17 cellular contexts compared by ENCODE assay signal in the genomic region with DNA sequence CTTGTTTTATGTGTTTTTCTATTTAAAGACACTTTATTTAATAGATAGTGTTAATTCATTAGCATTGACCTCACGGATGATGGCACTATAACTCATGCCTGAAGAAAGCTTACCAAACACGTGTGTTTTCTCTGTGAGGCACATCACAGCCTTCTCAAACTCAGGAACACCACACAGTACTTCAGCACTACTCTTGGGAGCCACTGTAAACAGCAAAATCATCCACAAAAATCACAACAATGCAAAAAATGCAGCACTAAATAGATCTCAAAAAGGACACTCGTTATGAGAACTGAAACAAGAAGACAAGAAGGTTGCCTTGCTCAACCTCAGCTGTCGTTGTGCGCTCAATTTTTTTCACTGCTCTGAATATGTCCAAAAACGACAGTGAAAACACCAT. TPM values are rescaled to one million over a fixed set of nuclear protein-coding genes. Genes with fewer than 3 reads are reported as not detected.
DNase-seq lines count a peak whose midpoint lies in the region; ATAC-seq, FAIRE-seq and TF ChIP-seq lines count a peak whose summit lies in the region.
"Had no signal": no experiment of that assay in that cellular context is flagged by ENCODE, and none has a peak within 500 bp of the region (broad histone marks: within the 10 kb centered on the region; RNA-seq: fewer than 3 reads in every experiment).

No MANE protein-coding gene starts in this region.

- H3K4me3 Mint-ChIP-seq in HFFc6 (no peak overlapping the region), glutamatergic neuron (ENCODE audit: unreplicated experiment) (no peak overlapping the region)
- H3K4me3 Mint-ChIP-seq in activated CD4-positive, alpha-beta T cell treated with anti-CD3 and anti-CD28 coated beads, Interleukin-2, amount 10 ng/mL, durations not matched to agents 24 days and 14 days = no peak overlapping the region
- H3K4me3 Mint-ChIP-seq: CD8-positive, alpha-beta T cell; IgD-negative memory B cell had no signal

- no peak for TF ChIP-seq POLR2A in K562 (conservative IDR thresholded peaks at IDR 0.05)

- H3K4me1 Mint-ChIP-seq in HFFc6 (ENCODE audit: low read depth) (peaks cover 9% of the 10 kb centered on the region), glutamatergic neuron (ENCODE audit: low read depth, unreplicated experiment) (peaks cover 4% of the 10 kb centered on the region)
- H3K4me1 Mint-ChIP-seq in activated CD4-positive, alpha-beta T cell treated with anti-CD3 and anti-CD28 coated beads, Interleukin-2, amount 10 ng/mL, durations not matched to agents 24 days and 14 days = peaks cover under 1% of the 10 kb centered on the region

- no peak for FAIRE-seq in K562 (lab: Jason Lieb, UNC)
- FAIRE-seq: A549 had no signal

- H3K79me1 ChIP-seq in mesendoderm (ENCODE audit: low read length) = no peaks in the 10 kb centered on the region

- no peak overlapping the region for H3K27ac ChIP-seq in K562 (ENCODE audit: extremely low read depth, low read depth, low read length)
- H3K27ac ChIP-seq in left lung = no peak overlapping the region
- H3K27ac ChIP-seq in mesendoderm (ENCODE audit: low read depth, low read length) = no peak overlapping the region
- H3K27ac ChIP-seq: A549 had no signal

- no peak overlapping the region for H3K4me2 ChIP-seq in K562 (ENCODE audit: insufficient read depth, low read length)
- H3K4me2 ChIP-seq in mesendoderm (ENCODE audit: low read length) = no peak overlapping the region
- H3K4me2 ChIP-seq: A549 had no signal

- BruUV-seq in K562 (replicated peaks; lab: Mats Ljungman, UMichigan) = no TSS peak

- no peak overlapping the region for H4K8ac ChIP-seq in mesendoderm (ENCODE audit: low read depth, low read length)

- no peaks in the 10 kb centered on the region for H3K9me1 ChIP-seq in K562 (ENCODE audit: control insufficient read depth, insufficient read depth, low read length)

- intact Hi-C loops in K562 (cut with micrococcal nuclease) = no loop called here
- intact Hi-C loops in left lung (cut with DNase I) = no loop called here
- intact Hi-C loops in activated CD4-positive, alpha-beta T cell treated with anti-CD3 and anti-CD28 coated beads, Interleukin-2, amount 10 ng/mL, durations not matched to agents 24 days and 14 days (cut with micrococcal nuclease) = no loop called here

- H3K9me3 ChIP-seq in K562 (replicated peaks; ENCODE audit: control insufficient read depth, insufficient read depth, low read depth, low read length) (no peaks in the 10 kb centered on the region), left lung (no peaks in the 10 kb centered on the region)
- H3K9me3 ChIP-seq: BE2C, HAP-1 had no signal

- no peak overlapping the region for H2BK5ac ChIP-seq in mesendoderm (ENCODE audit: low read length)

- H3K79me2 ChIP-seq in K562 (ENCODE audit: control insufficient read depth, insufficient read depth, low read length) (no peaks in the 10 kb centered on the region), mesendoderm (ENCODE audit: control insufficient read depth, insufficient read depth, low read length) (no peaks in the 10 kb centered on the region)

- no peak overlapping the region for H2BK120ac ChIP-seq in mesendoderm (ENCODE audit: low read depth, low read length)

- no peak overlapping the region for H3K23ac ChIP-seq in mesendoderm (ENCODE audit: low read length)

- H3K56ac ChIP-seq in mesendoderm (ENCODE audit: low read length) = no peak overlapping the region

- TF ChIP-seq CTCF in HFFc6 (IDR thresholded peaks at IDR 0.05) = no peak
- TF ChIP-seq CTCF in K562 (IDR thresholded peaks at IDR 0.05 in 2 of 3, conservative IDR thresholded peaks at IDR 0.05 in 1 of 3; ENCODE audit: insufficient read depth in 2 of 3, low read depth in 1 of 3, low read length in 3 of 3) = no peak
- TF ChIP-seq CTCF in left lung (IDR thresholded peaks at IDR 0.05) = no peak
- no peak for TF ChIP-seq CTCF in glutamatergic neuron (IDR thresholded peaks at IDR 0.05; ENCODE audit: partially characterized antibody, unreplicated experiment)

- no peaks in the 10 kb centered on the region for H3K36me3 ChIP-seq in K562 (ENCODE audit: control insufficient read depth, insufficient read depth, low read length)
- H3K36me3 ChIP-seq in left lung = no peaks in the 10 kb centered on the region
- no peaks in the 10 kb centered on the region for H3K36me3 ChIP-seq in mesendoderm (ENCODE audit: control insufficient read depth, insufficient read depth, low read length)
- H3K36me3 ChIP-seq: BE2C, HAP-1 had no signal

- 31% methylated on average over 6 of the region's 6 CpGs for WGBS in K562 (ENCODE audit: insufficient coverage, low coverage, missing lambda C conversion rate)
- WGBS in mesendoderm (ENCODE audit: extremely low coverage, insufficient coverage, low lambda C conversion rate) = no CpG with 5 or more reads among the region's 6 CpGs

- in situ Hi-C loops in K562 (cut with MboI) = no loop called here

- no peak overlapping the region for H3K18ac ChIP-seq in mesendoderm (ENCODE audit: low read length)

- no peak overlapping the region for H4K5ac ChIP-seq in mesendoderm (ENCODE audit: low read length)

- POLR2A ChIA-PET in K562 (lab: Yijun Ruan, JAX) = interaction anchor here (1.1 kb wide), 1 partner anchor 12 kb away, joined by 5 read pairs; a partner anchor contains a TSS

- TF ChIP-seq EP300 in K562 (IDR thresholded peaks at IDR 0.05; ENCODE audit: low read length) = no peak

- H3K36me3 Mint-ChIP-seq in HFFc6 (ENCODE audit: low read depth) = no peaks in the 10 kb centered on the region; the same call in 1 of the 2 replicates
- no peaks in the 10 kb centered on the region for H3K36me3 Mint-ChIP-seq in activated CD4-positive, alpha-beta T cell treated with anti-CD3 and anti-CD28 coated beads, Interleukin-2, amount 10 ng/mL, durations not matched to agents 24 days and 14 days (ENCODE audit: low read depth)
- H3K36me3 Mint-ChIP-seq in glutamatergic neuron (ENCODE audit: unreplicated experiment) = no peaks in the 10 kb centered on the region
- H3K36me3 Mint-ChIP-seq: CD8-positive, alpha-beta T cell had no signal

- H4K20me1 ChIP-seq in K562 (replicated peaks; ENCODE audit: control insufficient read depth, insufficient read depth, low read length) = no peaks in the 10 kb centered on the region

- ATAC-seq in K562 (no peak), left lung (peak; percentile 54)
- ATAC-seq: A549; CD8-positive, alpha-beta T cell had no signal

- DNase-seq in AG08395 (ENCODE audit: low spot score) (peak; percentile 11), HFFc6 (peak; percentile 31), K562 (ENCODE audit: extremely low read depth in 1 of 4, low spot score in 3 of 4) (no peak), left lung (no peak), activated gamma-delta T cell treated with Interleukin-2 at 50 U/mL for 16 hours (no peak), mesendoderm (no peak), glutamatergic neuron (no peak)
- no peak for DNase-seq in activated CD4-positive, alpha-beta T cell treated with anti-CD3 and anti-CD28 coated beads, Interleukin-2, amount 10 ng/mL, durations not matched to agents 24 days and 14 days
- DNase-seq: BE2C; CD8-positive, alpha-beta T cell; NCI-H1048; NCI-H2107; NCI-H226; NCI-H748 treated with DMSO at 0.1 percent for 48 hours had no signal

- H3K4me3 ChIP-seq in K562 = no peak overlapping the region
- H3K4me3 ChIP-seq in left lung = no peak overlapping the region
- no peak overlapping the region for H3K4me3 ChIP-seq in mesendoderm (ENCODE audit: low read length)
- H3K4me3 ChIP-seq: A549, HAP-1 had no signal

- H3K27me3 ChIP-seq in K562 (ENCODE audit: control insufficient read depth in 2 of 2, insufficient read depth in 2 of 2, low read length in 2 of 2) (peaks cover 12 to 36% of the 10 kb centered on the region in 2 experiments; a peak in 4 of 5 replicates), left lung (no peaks in the 10 kb centered on the region), mesendoderm (ENCODE audit: insufficient read depth, low read length, poor library complexity) (no peaks in the 10 kb centered on the region)
- H3K27me3 ChIP-seq: BE2C had no signal

- H3K4ac ChIP-seq in mesendoderm (ENCODE audit: low read depth, low read length) = no peak overlapping the region

- H3K9ac ChIP-seq in K562 (ENCODE audit: insufficient read depth in 1 of 2, low read depth in 2 of 2, low read length in 2 of 2) (no peak overlapping the region), mesendoderm (ENCODE audit: low read length) (no peak overlapping the region)

- H3K9me3 Mint-ChIP-seq in HFFc6 (peaks cover 8% of the 10 kb centered on the region; the same call in 1 of the 2 replicates), glutamatergic neuron (ENCODE audit: unreplicated experiment) (peaks cover 3% of the 10 kb centered on the region)
- no peaks in the 10 kb centered on the region for H3K9me3 Mint-ChIP-seq in activated CD4-positive, alpha-beta T cell treated with anti-CD3 and anti-CD28 coated beads, Interleukin-2, amount 10 ng/mL, durations not matched to agents 24 days and 14 days
- H3K9me3 Mint-ChIP-seq: CD8-positive, alpha-beta T cell had no signal

- CTCF ChIA-PET in K562 (lab: Yijun Ruan, JAX; ENCODE audit: low intra/inter-chr PET ratio) = interaction anchor here (0.5 kb wide), 1 partner anchor 8 kb away, joined by 3 read pairs; no protein-coding TSS in a partner anchor

- H2BK15ac ChIP-seq in mesendoderm (replicated peaks; ENCODE audit: low read depth) = no peak overlapping the region

- H2AK5ac ChIP-seq in mesendoderm (ENCODE audit: low read length) = no peak overlapping the region

- H3K27ac Mint-ChIP-seq in HFFc6 (no peak overlapping the region), glutamatergic neuron (ENCODE audit: unreplicated experiment) (no peak overlapping the region)
- no peak overlapping the region for H3K27ac Mint-ChIP-seq in activated CD4-positive, alpha-beta T cell treated with anti-CD3 and anti-CD28 coated beads, Interleukin-2, amount 10 ng/mL, durations not matched to agents 24 days and 14 days
- H3K27ac Mint-ChIP-seq: CD8-positive, alpha-beta T cell had no signal

- H3K4me1 ChIP-seq in K562 (replicated peaks in 1 of 2; ENCODE audit: control insufficient read depth in 2 of 2, insufficient read depth in 2 of 2, low read length in 2 of 2) (no peaks in the 10 kb centered on the region; a peak in 1 of 5 replicates), left lung (no peaks in the 10 kb centered on the region), mesendoderm (ENCODE audit: control insufficient read depth, low read depth, low read length) (no peaks in the 10 kb centered on the region)
- H3K4me1 ChIP-seq: A549, HAP-1 had no signal

- no peak for TF ChIP-seq RAD21 in K562 (CRISPR knock-in tag; conservative IDR thresholded peaks at IDR 0.05 in 1 of 2, IDR thresholded peaks at IDR 0.05 in 1 of 2)

- H3K27me3 Mint-ChIP-seq in HFFc6 (ENCODE audit: insufficient read depth) = peaks cover 18% of the 10 kb centered on the region; the same call in 1 of the 2 replicates
- peaks cover 19% of the 10 kb centered on the region for H3K27me3 Mint-ChIP-seq in activated CD4-positive, alpha-beta T cell treated with anti-CD3 and anti-CD28 coated beads, Interleukin-2, amount 10 ng/mL, durations not matched to agents 24 days and 14 days
- H3K27me3 Mint-ChIP-seq in glutamatergic neuron (ENCODE audit: unreplicated experiment) = peaks cover 2% of the 10 kb centered on the region

- H2AFZ ChIP-seq in K562 (ENCODE audit: low read depth, low read length) = 0 out of 2 replicates have a peak overlapping the region, but pooled peaks have one; percentile 15

RNA-seq across cellular contexts. Expression of a gene that starts 12.0 kb away (rescaled TPM):
- 10 to 100 TPM in 4 of 6 experiments, 1 to 10 TPM in 2; 6.3 to 14.0 (median 11.8) TPM for total RNA-seq in HFFc6 (2021; fragmentation: NEBNext Ultra II Directional; extraction: Animal tissue kit (Norgen Biotek cat#: 25700))
- 109 and 119 TPM in 2 replicates for total RNA-seq in K562 (2011; cell fraction: chromatin; rRNA removed; ENCODE audit: low replicate concordance)
- 57.4 and 59.0 TPM in 2 replicates for total RNA-seq in K562 (2011; cell fraction: nucleolus; rRNA removed)
- total RNA-seq in K562 (2011; cell fraction: nucleoplasm; rRNA removed) = 88.5 and 107 TPM in 2 replicates
- total RNA-seq in K562 (2014; rRNA removed) (20.4 and 25.7 TPM in 2 replicates), K562 (2014; rRNA removed; fragmentation: Illumina TruSeq; extraction: Trizol) (20.6 and 23.5 TPM in 2 replicates), K562 (2015; rRNA removed; fragmentation: Illumina TruSeq; extraction: Trizol) (22.1 and 23.4 TPM in 2 replicates), K562 (2021) (23.3 and 25.5 TPM in 2 replicates), left lung (10 to 100 TPM; 46.9 to 68.2 TPM), glutamatergic neuron (ENCODE audit: unreplicated experiment) (0.15 TPM)
- polyA plus RNA-seq in K562 (2011; rRNA removed) (35.6 and 40.4 TPM in 2 replicates), K562 (2014; fragmentation: Illumina TruSeq; extraction: Trizol) (24.7 and 27.7 TPM in 2 replicates), K562 (2014; fragmentation: Nextera tagmentation; extraction: Ambion mirVana) (1 to 10 TPM; 4.6 to 7.1 TPM), K562 (2014; rRNA removed) (21.4 and 23.9 TPM in 2 replicates)
- 26.6 and 44.3 TPM in 2 replicates for polyA plus RNA-seq in K562 (2011; cell fraction: cytosol; rRNA removed)
- polyA plus RNA-seq in K562 (2011; cell fraction: nucleus; rRNA removed) = 108 and 147 TPM in 2 replicates
- 18.4 and 26.4 TPM in 2 replicates for polyA plus RNA-seq in K562 (2012)
- 33.4 and 43.2 TPM in 2 replicates for polyA minus RNA-seq in K562 (2011; rRNA and poly(A)+ RNA removed)
- polyA minus RNA-seq in K562 (2011; cell fraction: cytosol; rRNA and poly(A)+ RNA removed) = 21.9 and 24.1 TPM in 2 replicates
- 31.2 and 37.2 TPM in 2 replicates for polyA minus RNA-seq in K562 (2011; cell fraction: nucleus; rRNA and poly(A)+ RNA removed)
- 53.3 and 55.9 TPM in 2 replicates for total RNA-seq in activated CD4-positive, alpha-beta T cell treated with anti-CD3 and anti-CD28 coated beads, Interleukin-2, amount 10 ng/mL, durations not matched to agents 24 days and 14 days
- polyA plus RNA-seq in mesendoderm (2013, experiment 1 of 2) = 2.2 TPM
- polyA plus RNA-seq in mesendoderm (2013, experiment 2 of 2) = 1.7 TPM

Comparison
In these comparisons a context has a peak if more than half of its experiments do, and no peak if none do; other contexts are left out.
1. DNase-seq: peak in AG08395 (single experiment) and HFFc6 (single experiment); none in K562 (0 of 4), left lung (0 of 2), activated CD4-positive, alpha-beta T cell treated with anti-CD3 and anti-CD28 coated beads, Interleukin-2, amount 10 ng/mL, durations not matched to agents 24 days and 14 days (single experiment), activated gamma-delta T cell treated with Interleukin-2 at 50 U/mL for 16 hours (single experiment), mesendoderm (single experiment) and glutamatergic neuron (single experiment).